In genomic region chr10:3059974-3060373, GRCh38 we compare ENCODE assay signal across 32 cellular contexts.
"Had no signal": no experiment of that assay in that cellular context is flagged by ENCODE, and none has a peak within 500 bp of the region (broad histone marks: within the 10 kb centered on the region; RNA-seq: fewer than 3 reads in every experiment).

No MANE protein-coding gene starts in this region.

- H3K9me3 Mint-ChIP-seq: activated CD8-positive, alpha-beta T cell treated with anti-CD3 and anti-CD28 coated beads for 36 hours; activated naive CD4-positive, alpha-beta T cell treated with anti-CD3 and anti-CD28 coated beads for 36 hours; activated naive CD4-positive, alpha-beta T cell treated with anti-CD3 and anti-CD28 coated beads, Interleukin-2, amount 50 U/mL, for 24 hours; activated naive CD8-positive, alpha-beta T cell treated with anti-CD3 and anti-CD28 coated beads for 36 hours; activated naive CD8-positive, alpha-beta T cell treated with anti-CD3 and anti-CD28 coated beads, Interleukin-2, amount 50 U/mL, for 24 hours; activated T-helper 1 cell treated with anti-CD3 and anti-CD28 coated beads, Interleukin-12 subunit alpha, Interleukin-12 subunit beta, Interleukin-2, Interleukin-4 antibody, amounts not matched to agents 30 ng/mL and 10 ng/mL and 1 ng/mL, durations not matched to agents 14 hours and 24 hours and 36 hours; activated T-helper 2 cell treated with anti-CD3 and anti-CD28 coated beads, Interferon-gamma antibody, Interleukin-2, Interleukin-4, amounts not matched to agents 10 μg/mL and 5 μg/mL and 100 μg/mL, durations not matched to agents 14 hours and 24 hours and 36 hours; brain; effector memory CD8-positive, alpha-beta T cell had no signal

- H3K4me3 Mint-ChIP-seq: activated CD8-positive, alpha-beta T cell treated with anti-CD3 and anti-CD28 coated beads for 36 hours; activated naive CD4-positive, alpha-beta T cell treated with anti-CD3 and anti-CD28 coated beads for 36 hours; activated naive CD4-positive, alpha-beta T cell treated with anti-CD3 and anti-CD28 coated beads, Interleukin-2, amount 50 U/mL, for 24 hours; activated naive CD8-positive, alpha-beta T cell treated with anti-CD3 and anti-CD28 coated beads for 36 hours; activated naive CD8-positive, alpha-beta T cell treated with anti-CD3 and anti-CD28 coated beads, Interleukin-2, amount 50 U/mL, for 24 hours; activated T-helper 1 cell treated with anti-CD3 and anti-CD28 coated beads, Interleukin-12 subunit alpha, Interleukin-12 subunit beta, Interleukin-2, Interleukin-4 antibody, amounts not matched to agents 30 ng/mL and 10 ng/mL and 1 ng/mL, durations not matched to agents 14 hours and 24 hours and 36 hours; brain; effector memory CD8-positive, alpha-beta T cell had no signal

- H3K36me3 Mint-ChIP-seq: activated naive CD4-positive, alpha-beta T cell treated with anti-CD3 and anti-CD28 coated beads, Interleukin-2, amount 50 U/mL, for 24 hours; activated naive CD8-positive, alpha-beta T cell treated with anti-CD3 and anti-CD28 coated beads for 36 hours; brain had no signal

- H3K27ac Mint-ChIP-seq: activated CD8-positive, alpha-beta T cell treated with anti-CD3 and anti-CD28 coated beads for 36 hours; activated naive CD4-positive, alpha-beta T cell treated with anti-CD3 and anti-CD28 coated beads for 36 hours; activated naive CD4-positive, alpha-beta T cell treated with anti-CD3 and anti-CD28 coated beads, Interleukin-2, amount 50 U/mL, for 24 hours; activated naive CD8-positive, alpha-beta T cell treated with anti-CD3 and anti-CD28 coated beads for 36 hours; activated naive CD8-positive, alpha-beta T cell treated with anti-CD3 and anti-CD28 coated beads, Interleukin-2, amount 50 U/mL, for 24 hours; activated T-helper 1 cell treated with anti-CD3 and anti-CD28 coated beads, Interleukin-12 subunit alpha, Interleukin-12 subunit beta, Interleukin-2, Interleukin-4 antibody, amounts not matched to agents 30 ng/mL and 10 ng/mL and 1 ng/mL, durations not matched to agents 14 hours and 24 hours and 36 hours; activated T-helper 2 cell treated with anti-CD3 and anti-CD28 coated beads, Interferon-gamma antibody, Interleukin-2, Interleukin-4, amounts not matched to agents 10 μg/mL and 5 μg/mL and 100 μg/mL, durations not matched to agents 14 hours and 24 hours and 36 hours; brain had no signal

- ATAC-seq: activated naive CD8-positive, alpha-beta T cell treated with anti-CD3 and anti-CD28 coated beads, Interleukin-2, amount 50 U/mL, for 24 hours; effector memory CD8-positive, alpha-beta T cell; gastroesophageal sphincter; heart right ventricle had no signal

- H3K4me1 Mint-ChIP-seq: activated naive CD4-positive, alpha-beta T cell treated with anti-CD3 and anti-CD28 coated beads, Interleukin-2, amount 50 U/mL, for 24 hours had no signal

- H3K27ac ChIP-seq: adrenal gland, breast epithelium, cardiac muscle cell, esophagus squamous epithelium, gastroesophageal sphincter, heart right ventricle had no signal

- H3K4me3 ChIP-seq: adrenal gland, breast epithelium, cardiac muscle cell, esophagus squamous epithelium, gastroesophageal sphincter, heart right ventricle had no signal

- H3K36me3 ChIP-seq: adrenal gland, breast epithelium, cardiac muscle cell, esophagus squamous epithelium, gastroesophageal sphincter, heart right ventricle had no signal

- DNase-seq: activated CD4-positive, alpha-beta T cell treated with anti-CD3 and anti-CD28 coated beads for 1 hour; activated CD4-positive, alpha-beta T cell treated with anti-CD3 and anti-CD28 coated beads for 4 hours; activated CD4-positive, alpha-beta T cell treated with anti-CD3 and anti-CD28 coated beads, Interleukin-2, amount 50 U/mL, for 1 hour; activated CD4-positive, alpha-beta T cell treated with anti-CD3 and anti-CD28 coated beads, Interleukin-2, amount 50 U/mL, for 48 hours; activated CD8-positive, alpha-beta memory T cell treated with anti-CD3 and anti-CD28 coated beads for 24 hours; activated CD8-positive, alpha-beta T cell treated with anti-CD3 and anti-CD28 coated beads for 36 hours; activated effector memory CD4-positive, alpha-beta T cell treated with anti-CD3 and anti-CD28 coated beads, Interleukin-2, amount 50 U/mL, for 16 hours; activated naive CD4-positive, alpha-beta T cell treated with anti-CD3 and anti-CD28 coated beads for 36 hours; activated naive CD8-positive, alpha-beta T cell treated with anti-CD3 and anti-CD28 coated beads for 36 hours; activated naive CD8-positive, alpha-beta T cell treated with anti-CD3 and anti-CD28 coated beads, Interleukin-2, amount 50 U/mL, for 24 hours; activated T-cell treated with anti-CD3 and anti-CD28 coated beads, Interleukin-2, amount 50 U/mL, for 48 hours; adrenal gland; amygdala; aorta; central memory CD4-positive, alpha-beta T cell; cortex of kidney; dermis blood vessel endothelial cell; effector CD4-positive, alpha-beta T cell; effector memory CD8-positive, alpha-beta T cell; erythroblast; esophagus squamous epithelium; foreskin melanocyte; heart right ventricle; T-helper 1 cell; T-helper 2 cell had no signal

- H3K27me3 Mint-ChIP-seq: activated naive CD4-positive, alpha-beta T cell treated with anti-CD3 and anti-CD28 coated beads, Interleukin-2, amount 50 U/mL, for 24 hours; effector memory CD8-positive, alpha-beta T cell had no signal

- H3K4me1 ChIP-seq: adrenal gland, breast epithelium, esophagus squamous epithelium had no signal

- H3K9me3 ChIP-seq: adrenal gland, breast epithelium, esophagus squamous epithelium, gastroesophageal sphincter, heart right ventricle had no signal

- H3K27me3 ChIP-seq: adrenal gland, breast epithelium, cardiac muscle cell, esophagus squamous epithelium, gastroesophageal sphincter, heart right ventricle had no signal
